ENCODE assay signal across 19 cellular contexts in genomic region chr12:127785936-127786335, GRCh38.
"Had no signal": no experiment of that assay in that cellular context is flagged by ENCODE, and none has a peak within 500 bp of the region (broad histone marks: within the 10 kb centered on the region; RNA-seq: fewer than 3 reads in every experiment).

No MANE protein-coding gene starts in this region.

- H3K27me3 ChIP-seq: body of pancreas, colonic mucosa, gastrocnemius medialis, tibial nerve, uterus had no signal

- H3K79me2 ChIP-seq: parathyroid adenoma had no signal

- H2AFZ ChIP-seq: parathyroid adenoma had no signal

- ATAC-seq: activated CD4-positive, alpha-beta T cell treated with anti-CD3 and anti-CD28 coated beads for 36 hours; body of pancreas; gastrocnemius medialis; naive thymus-derived CD4-positive, alpha-beta T cell; stimulated activated naive CD8-positive, alpha-beta T cell treated with anti-CD3 and anti-CD28 coated beads, Interleukin-15, Interleukin-2, amounts not matched to agents 100 U/mL and 50 U/mL, for 24 hours; WTC11 had no signal

- H3K4me1 ChIP-seq: body of pancreas, colonic mucosa, gastrocnemius medialis, heart right ventricle, left ventricle myocardium inferior, parathyroid adenoma, uterus had no signal

- H3K4me3 ChIP-seq: body of pancreas, colonic mucosa, gastrocnemius medialis, heart right ventricle, left ventricle myocardium inferior, tibial nerve, uterus had no signal

- H3K36me3 ChIP-seq: colonic mucosa, gastrocnemius medialis, heart right ventricle, left ventricle myocardium inferior, tibial nerve, uterus had no signal

- H3K9ac ChIP-seq: parathyroid adenoma had no signal

- H3K27ac ChIP-seq: body of pancreas, colonic mucosa, gastrocnemius medialis, heart right ventricle, left ventricle myocardium inferior, parathyroid adenoma, tibial nerve had no signal

- DNase-seq: activated CD4-positive, alpha-beta memory T cell treated with anti-CD3 and anti-CD28 coated beads for 36 hours; activated CD4-positive, alpha-beta T cell treated with anti-CD3 and anti-CD28 coated beads for 36 hours; activated T-cell treated with anti-CD3 and anti-CD28 coated beads for 4 hours; body of pancreas; central memory CD4-positive, alpha-beta T cell; colonic mucosa; gastrocnemius medialis; immature natural killer cell; kidney glomerular epithelial cell; left ventricle myocardium inferior; naive thymus-derived CD4-positive, alpha-beta T cell; stimulated activated CD4-positive, alpha-beta T cell treated with anti-CD3 and anti-CD28 coated beads, Interleukin-12 subunit alpha, Interleukin-12 subunit beta, amount 100 ng/mL, for 4 hours; stimulated activated CD4-positive, alpha-beta T cell treated with anti-CD3 and anti-CD28 coated beads, Interleukin-1b, Interleukin-23, amount 100 ng/mL, for 48 hours; stimulated activated naive CD8-positive, alpha-beta T cell treated with anti-CD3 and anti-CD28 coated beads, Interleukin-15, Interleukin-2, amounts not matched to agents 100 U/mL and 50 U/mL, for 24 hours had no signal

- H3K9me3 ChIP-seq: body of pancreas, colonic mucosa, gastrocnemius medialis, heart right ventricle, left ventricle myocardium inferior, tibial nerve, uterus had no signal
